Comparison of ENCODE assay signal across 8 cellular contexts in genomic region chr7:143345428-143345900, GRCh38. TPM values are rescaled to one million over a fixed set of nuclear protein-coding genes. Genes with fewer than 3 reads are reported as not detected.
DNase-seq lines count a peak whose midpoint lies in the region; ATAC-seq and TF ChIP-seq lines count a peak whose summit lies in the region.

No MANE protein-coding gene starts in this region.

- peaks cover 8% of the 10 kb centered on the region for H3K4me1 Mint-ChIP-seq in activated naive CD8-positive, alpha-beta T cell treated with anti-CD3 and anti-CD28 coated beads, Interleukin-2, amount 50 U/mL, for 24 hours

- H3K27me3 ChIP-seq in SK-N-SH (ENCODE audit: insufficient read depth): no peaks in the 10 kb centered on the region

- no peak overlapping the region for H3K9ac ChIP-seq in SK-N-SH

- WGBS in SK-N-SH (ENCODE audit: low lambda C conversion rate): 8% methylated on average over 29 of the region's 35 CpGs

- DNase-seq in ELF-1 (ENCODE audit: low read depth, low spot score) (peak; percentile 92), SK-N-SH (peak; percentile 71), iPS-NIHi11 (ENCODE audit: low spot score) (peak; percentile 83), amniotic stem cell (lab: John Stamatoyannopoulos, UW) (no peak)
- DNase-seq in activated naive CD8-positive, alpha-beta T cell treated with anti-CD3 and anti-CD28 coated beads, Interleukin-2, amount 50 U/mL, for 24 hours: peak; percentile 73
- peak; percentile 73 for DNase-seq in stimulated activated CD4-positive, alpha-beta T cell treated with anti-CD3 and anti-CD28 coated beads, Interleukin-1b, Interleukin-23, amount 100 ng/mL, for 48 hours

- TF ChIP-seq CTCF in SK-N-SH (IDR thresholded peaks at IDR 0.05): peak; percentile 61

- no peak overlapping the region for H3K27ac Mint-ChIP-seq in activated naive CD8-positive, alpha-beta T cell treated with anti-CD3 and anti-CD28 coated beads, Interleukin-2, amount 50 U/mL, for 24 hours

- no peaks in the 10 kb centered on the region for H3F3A ChIP-seq in SK-N-SH (replicated peaks; ENCODE audit: insufficient read depth)

- TF ChIP-seq EP300 in SK-N-SH (IDR thresholded peaks at IDR 0.05; ENCODE audit: borderline replicate concordance in 1 of 2, low read depth in 1 of 2, low read length in 1 of 2): no peak

- ATAC-seq in HG02678 (IDR thresholded peaks at IDR 0.05; ENCODE audit: unreplicated experiment) (peak; percentile 88), HG03139 (IDR thresholded peaks at IDR 0.05; ENCODE audit: unreplicated experiment) (no peak)
- peak; percentile 99 for ATAC-seq in activated naive CD8-positive, alpha-beta T cell treated with anti-CD3 and anti-CD28 coated beads, Interleukin-2, amount 50 U/mL, for 24 hours

- H2AFZ ChIP-seq in SK-N-SH (ENCODE audit: low read depth): peak overlapping the region; percentile 70; the same call in 1 of the 2 replicates

- no peak overlapping the region for H3K27ac ChIP-seq in SK-N-SH (ENCODE audit: low read depth in 2 of 2, low read length in 1 of 2)

- H3K36me3 ChIP-seq in SK-N-SH (replicated peaks in 1 of 2; ENCODE audit: control insufficient read depth in 1 of 2, insufficient read depth in 2 of 2, low read length in 1 of 2): no peaks in the 10 kb centered on the region

- H3K9me3 Mint-ChIP-seq in activated naive CD8-positive, alpha-beta T cell treated with anti-CD3 and anti-CD28 coated beads, Interleukin-2, amount 50 U/mL, for 24 hours: no peaks in the 10 kb centered on the region

- peak overlapping the region; percentile 9 to 26; a peak in 2 of 4 replicates for H3K4me3 ChIP-seq in SK-N-SH (ENCODE audit: low read depth in 2 of 2, low read length in 1 of 2)

- H3K27me3 Mint-ChIP-seq in activated naive CD8-positive, alpha-beta T cell treated with anti-CD3 and anti-CD28 coated beads, Interleukin-2, amount 50 U/mL, for 24 hours: peaks cover 12% of the 10 kb centered on the region

- peak overlapping the region; percentile 53; the same call in 1 of the 2 replicates for H3K4me2 ChIP-seq in SK-N-SH

- TF ChIP-seq RAD21 in SK-N-SH (IDR thresholded peaks at IDR 0.05; ENCODE audit: low read length): peak; percentile 47

- H4K20me1 ChIP-seq in SK-N-SH (ENCODE audit: insufficient read depth): no peaks in the 10 kb centered on the region

- POLR2A ChIA-PET in SK-N-SH (lab: Yijun Ruan, JAX): interaction anchor here (0.6 kb wide), 1 partner anchor 9 kb away, joined by 3 read pairs; no protein-coding TSS in a partner anchor

- no peaks in the 10 kb centered on the region for H3K9me2 ChIP-seq in SK-N-SH

- no peaks in the 10 kb centered on the region for H3K79me2 ChIP-seq in SK-N-SH (ENCODE audit: insufficient read depth)

- H3K36me3 Mint-ChIP-seq in activated naive CD8-positive, alpha-beta T cell treated with anti-CD3 and anti-CD28 coated beads, Interleukin-2, amount 50 U/mL, for 24 hours (ENCODE audit: low read depth): no peaks in the 10 kb centered on the region

- H3K9me3 ChIP-seq in SK-N-SH: no peaks in the 10 kb centered on the region

- H3K4me3 Mint-ChIP-seq in activated naive CD8-positive, alpha-beta T cell treated with anti-CD3 and anti-CD28 coated beads, Interleukin-2, amount 50 U/mL, for 24 hours: peak overlapping the region; percentile 55

- no peaks in the 10 kb centered on the region; a peak in 1 of 4 replicates for H3K4me1 ChIP-seq in SK-N-SH (ENCODE audit: control insufficient read depth in 1 of 2, insufficient read depth in 2 of 2, low read depth in 1 of 2, low read length in 1 of 2)

- CTCF ChIA-PET in SK-N-SH (lab: Yijun Ruan, JAX): interaction anchor here (0.8 to 1.9 kb wide), 13 partner anchors 9 to 841 kb away, joined by 3 to 10 read pairs (median 4); partner anchors contain the start of gene CLCN1

TF ChIP-seq in SK-N-SH, 30 proteins besides CTCF, POLR2A, EP300 and RAD21:
- TF ChIP-seq MEF2A (IDR thresholded peaks at IDR 0.05; ENCODE audit: borderline replicate concordance, low read depth) (no peak), ELF1 (IDR thresholded peaks at IDR 0.05) (0 out of 2 replicates have a peak, but pooled peaks have one; percentile 37), MAX (IDR thresholded peaks at IDR 0.05; ENCODE audit: low read depth) (peak; percentile 79)

RNA-seq across cellular contexts. Expression of gene FAM131B, which starts 17.0 kb away (rescaled TPM):
- polyA plus RNA-seq in SK-N-SH (2012; rRNA removed): 43.6 and 50.1 TPM in 2 replicates
- polyA plus RNA-seq in SK-N-SH (2012; cell fraction: cytosol; rRNA removed): 22.3 and 35.7 TPM in 2 replicates
- polyA plus RNA-seq in SK-N-SH (2012; cell fraction: nucleus; rRNA removed): 47.8 and 56.9 TPM in 2 replicates

RNA-seq across cellular contexts. Expression of gene CLCN1, which starts 29.6 kb away (rescaled TPM):
- polyA plus RNA-seq in SK-N-SH (2012; rRNA removed): 0.10 and 0.12 TPM in 2 replicates
- 0.06 and 0.12 TPM in 2 replicates for polyA plus RNA-seq in SK-N-SH (2012; cell fraction: cytosol; rRNA removed)
- polyA plus RNA-seq in SK-N-SH (2012; cell fraction: nucleus; rRNA removed): 0.07 and 0.08 TPM in 2 replicates

RNA-seq across cellular contexts. Expression of gene ZYX, which starts 35.7 kb away (rescaled TPM):
- polyA plus RNA-seq in SK-N-SH (2012; rRNA removed): 124 and 271 TPM in 2 replicates
- polyA plus RNA-seq in SK-N-SH (2012; cell fraction: cytosol; rRNA removed): 159 and 266 TPM in 2 replicates
- polyA plus RNA-seq in SK-N-SH (2012; cell fraction: nucleus; rRNA removed): 593 and 733 TPM in 2 replicates

RNA-seq across cellular contexts. Expression of gene CASP2, which starts 57.3 kb away (rescaled TPM):
- 19.7 and 22.3 TPM in 2 replicates for polyA plus RNA-seq in SK-N-SH (2012; rRNA removed)
- polyA plus RNA-seq in SK-N-SH (2012; cell fraction: cytosol; rRNA removed): 13.1 and 15.6 TPM in 2 replicates
- 29.2 and 44.4 TPM in 2 replicates for polyA plus RNA-seq in SK-N-SH (2012; cell fraction: nucleus; rRNA removed)
